ENCODE assay signal across 8 cellular contexts in genomic region chr10:128859738-128860386, GRCh38.
DNase-seq lines count a peak whose midpoint lies in the region; ATAC-seq and TF ChIP-seq lines count a peak whose summit lies in the region.

No MANE protein-coding gene starts in this region.

- no peaks in the 10 kb centered on the region for H3K27me3 ChIP-seq in aorta (ENCODE audit: control insufficient read depth in 1 of 2, insufficient read depth in 2 of 2, low read length in 1 of 2)

- peak; percentile 43 for TF ChIP-seq CTCF in retinal pigment epithelial cell (conservative IDR thresholded peaks at IDR 0.05; ENCODE audit: low read depth, low read length)

- H3K27ac ChIP-seq in aorta (ENCODE audit: low read depth in 1 of 2, low read length in 2 of 2), result no peak overlapping the region

- peaks cover 1% of the 10 kb centered on the region for H3K9me3 ChIP-seq in aorta (ENCODE audit: control insufficient read depth, low read length)

- 78 to 80% methylated on average over 8 of the region's 8 CpGs for WGBS in aorta, 2 donors

- no peak for ATAC-seq in aorta (ENCODE audit: low FRiP score)

- H3K36me3 ChIP-seq in aorta (ENCODE audit: control insufficient read depth in 1 of 2, insufficient read depth in 2 of 2, low read length in 1 of 2), result no peaks in the 10 kb centered on the region

- no peak overlapping the region for H3K4me3 ChIP-seq in retinal pigment epithelial cell (ENCODE audit: low read length)
- H3K4me3 ChIP-seq in aorta (ENCODE audit: low read length in 2 of 2), result no peak overlapping the region

- peak; percentile 58 for DNase-seq in activated CD8-positive, alpha-beta memory T cell treated with anti-CD3 and anti-CD28 coated beads, Interleukin-2, amount 50 U/mL, for 48 hours
- DNase-seq in activated CD8-positive, alpha-beta memory T cell treated with anti-CD3 and anti-CD28 coated beads, Interleukin-2, amount 50 U/mL, for 4 hours, result no peak
- DNase-seq in MV-4-11 (lab: John Stamatoyannopoulos, UW) (peak; percentile 20), dermis microvascular lymphatic vessel endothelial cell (ENCODE audit: low read depth in 2 of 2) (peak; percentile 45 to 46), retinal pigment epithelial cell (ENCODE audit: low read depth) (no peak), GM19240 (ENCODE audit: insufficient read length, low spot score) (no peak), aorta (no peak), glomerular visceral epithelial cell (ENCODE audit: extremely low spot score) (no peak)

- intact Hi-C loops in aorta (cut with DNase I), result no loop called here

- no peaks in the 10 kb centered on the region for H3K4me1 ChIP-seq in aorta (ENCODE audit: control insufficient read depth in 1 of 2, insufficient read depth in 2 of 2, low read length in 2 of 2)

Comparison
In these comparisons a context has a peak if more than half of its experiments do, and no peak if none do; other contexts are left out.
1. DNase-seq: peak in activated CD8-positive, alpha-beta memory T cell treated with anti-CD3 and anti-CD28 coated beads, Interleukin-2, amount 50 U/mL, for 48 hours (single experiment), MV-4-11 (single experiment) and dermis microvascular lymphatic vessel endothelial cell (2 of 2); none in activated CD8-positive, alpha-beta memory T cell treated with anti-CD3 and anti-CD28 coated beads, Interleukin-2, amount 50 U/mL, for 4 hours (single experiment), retinal pigment epithelial cell (single experiment), GM19240 (single experiment), aorta (0 of 2) and glomerular visceral epithelial cell (single experiment).